31 cellular contexts compared by ENCODE assay signal in the genomic region with DNA sequence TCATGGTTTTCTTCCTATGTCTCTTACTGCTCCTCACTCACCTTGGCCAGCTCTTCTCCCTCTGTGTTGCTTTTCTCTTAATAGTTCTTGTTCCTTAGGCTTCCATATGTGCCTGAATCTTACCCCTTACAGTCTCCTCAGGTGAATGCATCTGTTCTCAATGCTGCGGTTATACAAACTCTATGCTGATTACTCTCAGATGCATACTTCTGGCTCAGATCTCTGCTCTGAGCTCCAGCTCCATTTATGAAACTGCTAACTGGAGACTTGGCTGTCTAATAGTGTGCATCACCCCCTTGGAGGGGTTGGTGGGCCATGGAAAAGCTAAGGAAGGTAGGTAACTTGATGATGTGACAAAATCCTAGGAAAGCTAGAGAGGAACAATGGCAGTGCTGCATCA.
"Had no signal": no experiment of that assay in that cellular context is flagged by ENCODE, and none has a peak within 500 bp of the region (broad histone marks: within the 10 kb centered on the region; RNA-seq: fewer than 3 reads in every experiment).

No MANE protein-coding gene starts in this region.

- H3K4me1 ChIP-seq: SJCRH30 had no signal

- H3K27ac ChIP-seq: PC-9, RWPE1, SJCRH30, SK-N-MC had no signal

- H2AFZ ChIP-seq: PC-9 had no signal

- H3K4me2 ChIP-seq: PC-9 had no signal

- H3K9me3 ChIP-seq: SJCRH30 had no signal

- H3K36me3 ChIP-seq: SJCRH30 had no signal

- H3K4me3 ChIP-seq: K562, PC-9, SJCRH30, SK-N-MC had no signal

- DNase-seq: KG1, MM.1S, NCI-H1048, NCI-H1092 treated with DMSO at 0.1 percent for 48 hours, NCI-H1105 treated with DMSO at 0.1 percent for 48 hours, NCI-H1417, NCI-H1436, NCI-H146, NCI-H1694, NCI-H187, NCI-H1930, NCI-H2029 treated with DMSO at 0.1 percent for 48 hours, NCI-H2081 treated with DMSO at 0.1 percent for 48 hours, NCI-H2107, NCI-H2171, NCI-H226, NCI-H446 treated with DMSO at 0.1 percent for 48 hours, NCI-H510A, NCI-H526, NCI-H69, NCI-H748 treated with DMSO at 0.1 percent for 48 hours, PC-9, SHP77, SIG-M5, SJCRH30 had no signal

- ATAC-seq: K562, Panc1, Right ventricle myocardium inferior, SK-N-SH treated with all-trans-retinoic acid at 6 μM for 48 hours had no signal
